Comparison of ENCODE assay signal across 26 cellular contexts in genomic region chr6:20969551-20969950, GRCh38.
DNase-seq lines count a peak whose midpoint lies in the region; ATAC-seq, FAIRE-seq and TF ChIP-seq lines count a peak whose summit lies in the region.
"Had no signal": no experiment of that assay in that cellular context is flagged by ENCODE, and none has a peak within 500 bp of the region (broad histone marks: within the 10 kb centered on the region; RNA-seq: fewer than 3 reads in every experiment).

No MANE protein-coding gene starts in this region.

- DNase-seq in NCI-H2171 treated with DMSO at 0.1 percent for 48 hours (lab: John Stamatoyannopoulos, UW) (peak; percentile 73), NCI-H2171 (lab: John Stamatoyannopoulos, UW) (no peak), NCI-H69 (lab: John Stamatoyannopoulos, UW) (peak; percentile 98), epithelial cell of prostate (ENCODE audit: low read depth, low spot score) (peak; percentile 33), keratinocyte (ENCODE audit: low read depth, low spot score) (no peak), AG08396 (ENCODE audit: low spot score) (no peak), endodermal cell (no peak)
- DNase-seq: AML-193; BE2C; Calu3; CD4-positive, alpha-beta T cell; CD8-positive, alpha-beta memory T cell; DMS53; DMS79 treated with DMSO at 0.1 percent for 48 hours; GF-D8; GOT3; HFFc6 had no signal

- H3K36me3 ChIP-seq in keratinocyte (ENCODE audit: control insufficient read depth in 2 of 2, extremely low read depth in 1 of 2, insufficient read depth in 2 of 2, low read length in 2 of 2) (no peaks in the 10 kb centered on the region), endodermal cell (ENCODE audit: control insufficient read depth, insufficient read depth, low read length) (no peaks in the 10 kb centered on the region)
- H3K36me3 ChIP-seq: BE2C, HAP-1 had no signal

- peak overlapping the region; percentile 4 for H2AFZ ChIP-seq in keratinocyte (ENCODE audit: control insufficient read depth, low read length)

- no peak overlapping the region for H3K27ac Mint-ChIP-seq in endodermal cell
- H3K27ac Mint-ChIP-seq: CD14-positive monocyte; CD4-positive, alpha-beta T cell; CD8-positive, alpha-beta memory T cell; HFFc6 had no signal

- H3K79me2 ChIP-seq in keratinocyte (ENCODE audit: control insufficient read depth, insufficient read depth, low read length) = no peaks in the 10 kb centered on the region

- H3K4me3 ChIP-seq in keratinocyte (ENCODE audit: control insufficient read depth in 2 of 3, extremely low read depth in 1 of 3, insufficient read depth in 2 of 3, low read depth in 1 of 3, low read length in 3 of 3) = no peak overlapping the region
- no peak overlapping the region for H3K4me3 ChIP-seq in endodermal cell (ENCODE audit: low read length)
- H3K4me3 ChIP-seq: BLaER1 treated with 17β-estradiol and CSF1 and Interleukin-3, amounts not matched to agents 10 nM and 100 nM; HAP-1 had no signal

- ATAC-seq in GM19351 (IDR thresholded peaks at IDR 0.05; ENCODE audit: unreplicated experiment) = no peak

- peaks cover 9% of the 10 kb centered on the region for H3K36me3 Mint-ChIP-seq in endodermal cell (ENCODE audit: low read depth)

- peaks cover 10% of the 10 kb centered on the region for H3K4me1 ChIP-seq in keratinocyte (ENCODE audit: control insufficient read depth, extremely low read depth, insufficient read depth, low read length)
- no peaks in the 10 kb centered on the region for H3K4me1 ChIP-seq in endodermal cell (ENCODE audit: control insufficient read depth, insufficient read depth, low read length)
- H3K4me1 ChIP-seq: BE2C; BLaER1 treated with 17β-estradiol and CSF1 and Interleukin-3, amounts not matched to agents 10 nM and 100 nM had no signal

- peak; percentile 89 for FAIRE-seq in keratinocyte (lab: Jason Lieb, UNC)
- FAIRE-seq: A204.1, GM12891, GM18507, H54 had no signal

- dilution Hi-C loops in keratinocyte (cut with MboI; ENCODE audit: extremely low pct_ligation_motif_present, low sequenced_read_pairs) = no loop called here

- H3K4me1 Mint-ChIP-seq in endodermal cell = no peaks in the 10 kb centered on the region
- H3K4me1 Mint-ChIP-seq: CD14-positive monocyte; CD8-positive, alpha-beta memory T cell had no signal

- H3K9ac ChIP-seq in keratinocyte (ENCODE audit: control insufficient read depth, extremely low read depth, insufficient read depth, low read length) = no peak overlapping the region
- no peak overlapping the region for H3K9ac ChIP-seq in endodermal cell (ENCODE audit: extremely low read depth, low read length, poor library complexity, severe bottlenecking)
- H3K9ac ChIP-seq: BLaER1 treated with 17β-estradiol and CSF1 and Interleukin-3, amounts not matched to agents 10 nM and 100 nM had no signal

- no peaks in the 10 kb centered on the region for H3K9me3 ChIP-seq in keratinocyte (ENCODE audit: control insufficient read depth, low read depth, low read length)
- H3K9me3 ChIP-seq in endodermal cell (ENCODE audit: control insufficient read depth, low read length) = peaks cover 35% of the 10 kb centered on the region
- H3K9me3 ChIP-seq: HAP-1 had no signal

- 88% methylated on average over 1 of the region's 1 CpG; no CpG with 5 or more reads in 1 of the 2 experiments for WGBS in endodermal cell (ENCODE audit: insufficient coverage in 1 of 2, insufficient read length in 1 of 2), 2 experiments

- H3K9me3 Mint-ChIP-seq in endodermal cell = peaks cover 17% of the 10 kb centered on the region

- peak overlapping the region; percentile 35 for H3K4me2 ChIP-seq in keratinocyte (ENCODE audit: control insufficient read depth, extremely low read depth, insufficient read depth, low read depth, low read length)
- H3K4me2 ChIP-seq: BLaER1 treated with 17β-estradiol and CSF1 and Interleukin-3, amounts not matched to agents 10 nM and 100 nM had no signal

- H3K27me3 Mint-ChIP-seq in endodermal cell (ENCODE audit: insufficient read depth) = no peaks in the 10 kb centered on the region
- H3K27me3 Mint-ChIP-seq: CD4-positive, alpha-beta T cell; CD8-positive, alpha-beta memory T cell had no signal

- H3K9me1 ChIP-seq in keratinocyte (ENCODE audit: control insufficient read depth, extremely low read depth, insufficient read depth, low read length) = no peaks in the 10 kb centered on the region

- no peaks in the 10 kb centered on the region for H4K20me1 ChIP-seq in keratinocyte (ENCODE audit: control insufficient read depth, extremely low read depth, insufficient read depth, low read length)
- H4K20me1 ChIP-seq: BLaER1 treated with 17β-estradiol and CSF1 and Interleukin-3, amounts not matched to agents 10 nM and 100 nM had no signal

- TF ChIP-seq CTCF in keratinocyte (optimal IDR thresholded peaks at IDR 0.05 in 1 of 3, IDR thresholded peaks at IDR 0.05 in 1 of 3, conservative IDR thresholded peaks at IDR 0.05 in 1 of 3; ENCODE audit: extremely low read depth in 1 of 3, insufficient read depth in 2 of 3, low read length in 3 of 3) = no peak
- TF ChIP-seq CTCF in endodermal cell (conservative IDR thresholded peaks at IDR 0.05) = no peak

- H3K27ac ChIP-seq in epithelial cell of prostate (peak overlapping the region; percentile 45), keratinocyte (ENCODE audit: control insufficient read depth, insufficient read depth, low read length) (peak overlapping the region; percentile 8), endodermal cell (ENCODE audit: low read depth, low read length) (no peak overlapping the region)
- H3K27ac ChIP-seq: 22Rv1; BLaER1 treated with 17β-estradiol and CSF1 and Interleukin-3, amounts not matched to agents 10 nM and 100 nM had no signal

- H3K27me3 ChIP-seq in keratinocyte (ENCODE audit: control insufficient read depth, extremely low read depth, insufficient read depth, low read length) (no peaks in the 10 kb centered on the region), endodermal cell (ENCODE audit: control insufficient read depth, insufficient read depth, low read length, poor library complexity, severe bottlenecking) (no peaks in the 10 kb centered on the region)
- H3K27me3 ChIP-seq: BE2C; BLaER1 treated with 17β-estradiol and CSF1 and Interleukin-3, amounts not matched to agents 10 nM and 100 nM had no signal

- H3K4me3 Mint-ChIP-seq in endodermal cell = no peak overlapping the region
- H3K4me3 Mint-ChIP-seq: CD14-positive monocyte; CD4-positive, alpha-beta T cell; CD8-positive, alpha-beta memory T cell; HFFc6 had no signal

Comparison
In these comparisons a context has a peak if more than half of its experiments do, and no peak if none do; other contexts are left out.
1. DNase-seq: peak in NCI-H2171 treated with DMSO at 0.1 percent for 48 hours (single experiment), NCI-H69 (single experiment) and epithelial cell of prostate (single experiment); none in NCI-H2171 (single experiment), keratinocyte (single experiment), AG08396 (single experiment) and endodermal cell (single experiment).